8 cellular contexts compared by ENCODE assay signal in genomic region chrX:23782863-23783568, GRCh38.
DNase-seq lines count a peak whose midpoint lies in the region; ATAC-seq lines count a peak whose summit lies in the region.

Gene SAT1, plus strand, starts transcription at chrX:23783173. Its CDS starts 179 bp downstream, at chrX:23783352.

- H3K27ac ChIP-seq in BLaER1 treated with 17β-estradiol and CSF1 and Interleukin-3, amounts not matched to agents 10 nM and 100 nM: peak within 1 kb of the TSS; percentile 78 to 96 (median 92)
- peak within 1 kb of the TSS; percentile 88 for H3K27ac ChIP-seq in cingulate gyrus (ENCODE audit: low read depth, low read length)

- ATAC-seq in HG03460 (IDR thresholded peaks at IDR 0.05; ENCODE audit: unreplicated experiment): peak; percentile 81

- H3K36me3 ChIP-seq in BLaER1 treated with 17β-estradiol and CSF1 and Interleukin-3, amounts not matched to agents 10 nM and 100 nM: peaks cover 0 to 29% (median 21%) of the 10 kb centered on the region in 11 experiments; a peak in 18 of 22 replicates

- peak within 1 kb of the TSS; percentile 67 to 79 (median 72) for H3K4me3 ChIP-seq in BLaER1 treated with 17β-estradiol and CSF1 and Interleukin-3, amounts not matched to agents 10 nM and 100 nM

- peak within 1 kb of the TSS; percentile 47 to 84 (median 64) for H3K4me2 ChIP-seq in BLaER1 treated with 17β-estradiol and CSF1 and Interleukin-3, amounts not matched to agents 10 nM and 100 nM

- DNase-seq in GM19240 (ENCODE audit: insufficient read length, low spot score) (peak; percentile 28), NCI-H524 treated with DMSO at 0.1 percent for 48 hours (lab: John Stamatoyannopoulos, UW) (peak; percentile 54), kidney tubule cell (ENCODE audit: low spot score) (peak; percentile 95)
- DNase-seq in activated CD4-positive, alpha-beta T cell treated with anti-CD3 and anti-CD28 coated beads for 4 hours: peak; percentile 90 to 94
- DNase-seq in stimulated activated CD4-positive, alpha-beta T cell treated with anti-CD3 and anti-CD28 coated beads, Interleukin-1b, Interleukin-23, amount 100 ng/mL, for 4 hours (ENCODE audit: low read depth in 2 of 2): peak; percentile 85 to 88

- H3K9me3 ChIP-seq in BLaER1 treated with 17β-estradiol and CSF1 and Interleukin-3, amounts not matched to agents 10 nM and 100 nM (replicated peaks in 1 of 11): peaks cover 6 to 34% (median 13%) of the 10 kb centered on the region in 11 experiments; a peak in 18 of 22 replicates

- peak within 1 kb of the TSS; percentile 84 to 98 (median 89) for H3K9ac ChIP-seq in BLaER1 treated with 17β-estradiol and CSF1 and Interleukin-3, amounts not matched to agents 10 nM and 100 nM

- no peaks in the 10 kb centered on the region for H3K27me3 ChIP-seq in BLaER1 treated with 17β-estradiol and CSF1 and Interleukin-3, amounts not matched to agents 10 nM and 100 nM

- peaks cover 0 to 30% (median 8%) of the 10 kb centered on the region in 11 experiments; a peak in 12 of 22 replicates for H4K20me1 ChIP-seq in BLaER1 treated with 17β-estradiol and CSF1 and Interleukin-3, amounts not matched to agents 10 nM and 100 nM

- H3K4me1 ChIP-seq in BLaER1 treated with 17β-estradiol and CSF1 and Interleukin-3, amounts not matched to agents 10 nM and 100 nM: peaks cover 0 to 64% (median 36%) of the 10 kb centered on the region in 10 experiments; a peak in 16 of 20 replicates

Comparison
In these comparisons a context has a peak if more than half of its experiments do, and no peak if none do; other contexts are left out.
1. Peak in every context shown above with its lines: DNase-seq, ATAC-seq, H3K4me3 ChIP-seq and H3K27ac ChIP-seq.
2. DNase-seq: peak in every context shown above with its lines; median percentile 95 in kidney tubule cell; 92 in activated CD4-positive, alpha-beta T cell treated with anti-CD3 and anti-CD28 coated beads for 4 hours; 86 in stimulated activated CD4-positive, alpha-beta T cell treated with anti-CD3 and anti-CD28 coated beads, Interleukin-1b, Interleukin-23, amount 100 ng/mL, for 4 hours; 54 in NCI-H524 treated with DMSO at 0.1 percent for 48 hours; 28 in GM19240.